ENCODE assay signal across 16 cellular contexts in the genomic region with DNA sequence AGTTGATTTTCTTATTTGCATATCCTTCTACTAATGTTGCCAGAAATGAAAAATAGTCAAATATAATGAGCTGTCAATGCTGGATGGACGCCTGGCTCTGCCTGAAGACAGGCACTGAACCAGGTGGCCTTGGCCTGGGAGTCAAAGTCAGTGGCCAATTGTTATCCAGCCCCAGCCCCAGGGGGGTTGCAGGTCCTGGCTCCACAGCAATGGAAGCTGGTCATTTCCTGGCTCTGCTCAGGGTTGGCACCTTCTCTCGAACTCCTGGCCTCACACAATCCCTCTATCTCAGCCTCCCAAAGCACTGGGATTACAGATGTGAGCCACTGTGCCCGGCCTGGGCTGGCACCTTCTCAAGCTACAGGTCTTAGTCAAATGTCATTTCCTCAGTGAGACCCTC.
DNase-seq lines count a peak whose midpoint lies in the region; ATAC-seq and TF ChIP-seq lines count a peak whose summit lies in the region.
"Had no signal": no experiment of that assay in that cellular context is flagged by ENCODE, and none has a peak within 500 bp of the region (broad histone marks: within the 10 kb centered on the region; RNA-seq: fewer than 3 reads in every experiment).

No MANE protein-coding gene starts in this region.

- H3K27ac ChIP-seq in ACC112 (ENCODE audit: low read depth, low read length) (peak overlapping the region; percentile 71), brain microvascular endothelial cell (peak overlapping the region; percentile 82), mesenchymal stem cell (ENCODE audit: low read length, poor library complexity, severe bottlenecking) (peak overlapping the region; percentile 88)
- H3K27ac ChIP-seq: A549, PC-9 had no signal

- H3K18ac ChIP-seq in mesenchymal stem cell (ENCODE audit: low read depth in 1 of 2, low read length in 2 of 2), result peak overlapping the region; percentile 33 to 41

- H3K4me3 ChIP-seq in ACC112 (ENCODE audit: low read depth, low read length) (no peak overlapping the region), brain microvascular endothelial cell (ENCODE audit: low read depth, low read length) (no peak overlapping the region), mesenchymal stem cell (ENCODE audit: insufficient read depth in 1 of 2, low read depth in 1 of 2, low read length in 2 of 2) (no peak overlapping the region)
- H3K4me3 ChIP-seq: A549, PC-9 had no signal

- TF ChIP-seq CTCF in brain microvascular endothelial cell (IDR thresholded peaks at IDR 0.05; ENCODE audit: low read depth, low read length, missing control alignments), result no peak

- H2BK15ac ChIP-seq in mesenchymal stem cell (ENCODE audit: low read depth, poor library complexity, severe bottlenecking), result no peak overlapping the region

- H2AFZ ChIP-seq in ACC112 (ENCODE audit: low read length, unreplicated experiment), result no peak overlapping the region
- no peak overlapping the region for H2AFZ ChIP-seq in mesenchymal stem cell (ENCODE audit: low read depth, low read length)
- H2AFZ ChIP-seq: PC-9 had no signal

- H3K4ac ChIP-seq in mesenchymal stem cell (ENCODE audit: low read depth in 1 of 2, low read length in 2 of 2), result no peak overlapping the region

- no peak overlapping the region for H4K91ac ChIP-seq in mesenchymal stem cell (ENCODE audit: low read length)

- no peaks in the 10 kb centered on the region for H3K9me3 ChIP-seq in mesenchymal stem cell (ENCODE audit: control insufficient read depth, low read length)
- H3K9me3 ChIP-seq: A549 had no signal

- H3K4me1 ChIP-seq in ACC112 (ENCODE audit: control insufficient read depth, insufficient read depth, low read length, unreplicated experiment) (peaks cover 16% of the 10 kb centered on the region), mesenchymal stem cell (ENCODE audit: control insufficient read depth, insufficient read depth, low read depth, low read length) (peaks cover 34% of the 10 kb centered on the region)
- H3K4me1 ChIP-seq: A549 had no signal

- H3K27me3 ChIP-seq in ACC112 (ENCODE audit: insufficient read depth, low read length), result peaks cover 5% of the 10 kb centered on the region; the same call in 1 of the 2 replicates
- H3K27me3 ChIP-seq in brain microvascular endothelial cell (replicated peaks), result no peaks in the 10 kb centered on the region
- peaks cover 11 to 36% of the 10 kb centered on the region in 2 experiments for H3K27me3 ChIP-seq in mesenchymal stem cell (ENCODE audit: control insufficient read depth in 1 of 2, insufficient read depth in 1 of 2, low read length in 2 of 2)

- 87% methylated on average over 3 of the region's 3 CpGs for WGBS in mesenchymal stem cell

- H2BK5ac ChIP-seq in mesenchymal stem cell (ENCODE audit: low read depth, low read length, poor library complexity, severe bottlenecking), result peak overlapping the region; percentile 45

- no peaks in the 10 kb centered on the region for H3K79me2 ChIP-seq in ACC112 (ENCODE audit: control insufficient read depth, insufficient read depth, low read length, unreplicated experiment)

- H3K9ac ChIP-seq in mesenchymal stem cell (ENCODE audit: low read length), result no peak overlapping the region

- DNase-seq in NCI-H1048 (lab: John Stamatoyannopoulos, UW), result peak; percentile 32
- DNase-seq in brain microvascular endothelial cell, result no peak
- no peak for DNase-seq in mesenchymal stem cell
- no peak for DNase-seq in activated CD8-positive, alpha-beta memory T cell treated with anti-CD3 and anti-CD28 coated beads, Interleukin-2, amount 50 U/mL, for 4 hours
- no peak for DNase-seq in stimulated activated CD4-positive, alpha-beta T cell treated with anti-CD3 and anti-CD28 coated beads, Interleukin-4, amount 100 ng/mL, for 4 hours
- DNase-seq in NCI-H226, result no peak
- DNase-seq: CD4-positive, alpha-beta T cell; DND-41; GDM1; NCI-H1417 treated with DMSO at 0.1 percent for 48 hours; NCI-H2029; NCI-H69 had no signal

- H2BK12ac ChIP-seq in mesenchymal stem cell (ENCODE audit: low read length in 2 of 2), result peak overlapping the region in 1 of 2 experiments; percentile 45

- no peak overlapping the region for H4K8ac ChIP-seq in mesenchymal stem cell (ENCODE audit: low read length)

- in situ Hi-C loops in brain microvascular endothelial cell (cut with HindIII; ENCODE audit: low pct_ligation_motif_present, low sequenced_read_pairs), result no loop called here

- no peak overlapping the region for H3K23ac ChIP-seq in mesenchymal stem cell (ENCODE audit: low read length in 2 of 2)

- peak overlapping the region; percentile 90 for H2AK5ac ChIP-seq in mesenchymal stem cell (ENCODE audit: low read length, severe bottlenecking)

- H3K36me3 ChIP-seq in ACC112 (ENCODE audit: insufficient read depth, low read length) (no peaks in the 10 kb centered on the region), brain microvascular endothelial cell (replicated peaks) (no peaks in the 10 kb centered on the region), mesenchymal stem cell (ENCODE audit: control insufficient read depth in 1 of 2, insufficient read depth in 2 of 2, low read depth in 1 of 2, low read length in 2 of 2) (no peaks in the 10 kb centered on the region)

- H3K79me1 ChIP-seq in mesenchymal stem cell (replicated peaks; ENCODE audit: low read length, poor library complexity, severe bottlenecking), result no peaks in the 10 kb centered on the region

- peak overlapping the region in 1 of 2 experiments; percentile 8 for H3K14ac ChIP-seq in mesenchymal stem cell (ENCODE audit: low read length in 2 of 2)

- no peak overlapping the region for H3K4me2 ChIP-seq in mesenchymal stem cell (ENCODE audit: low read length, poor library complexity, severe bottlenecking)
- H3K4me2 ChIP-seq: A549, PC-9 had no signal

- H2BK120ac ChIP-seq in mesenchymal stem cell (ENCODE audit: low read depth, low read length), result no peak overlapping the region

- ATAC-seq in GM21717 (IDR thresholded peaks at IDR 0.05; ENCODE audit: unreplicated experiment), result no peak
- ATAC-seq: A549 had no signal
